16 cellular contexts compared by ENCODE assay signal in the genomic region with DNA sequence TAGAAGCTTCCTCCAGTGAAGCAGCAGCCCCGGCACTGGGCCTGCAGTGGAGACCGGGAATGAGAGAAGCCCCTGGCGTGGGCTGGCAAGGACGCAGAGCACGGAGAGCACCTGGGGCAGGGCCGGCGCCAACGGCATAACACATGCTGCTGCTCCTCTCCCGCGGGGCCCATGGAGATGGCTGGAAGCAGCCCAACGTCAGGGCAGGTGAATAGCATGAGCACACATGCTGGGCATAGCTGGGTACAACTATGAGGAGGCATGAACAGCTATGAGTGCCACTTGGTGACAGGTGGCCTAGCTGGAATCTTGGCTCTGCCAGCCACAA. TPM values are rescaled to one million over a fixed set of nuclear protein-coding genes. Genes with fewer than 3 reads are reported as not detected.
A peak's percentile ranks its signal among the peaks of the same experiment; 100 is the strongest.
DNase-seq lines count a peak whose midpoint lies in the region; ATAC-seq and TF ChIP-seq lines count a peak whose summit lies in the region.
"Had no signal": no experiment of that assay in that cellular context is flagged by ENCODE, and none has a peak within 500 bp of the region (broad histone marks: within the 10 kb centered on the region; RNA-seq: fewer than 3 reads in every experiment).

No MANE protein-coding gene starts in this region.

- peaks cover 5% of the 10 kb centered on the region for H3K36me3 Mint-ChIP-seq in activated T-cell treated with anti-CD3 and anti-CD28 coated beads, Interleukin-2, amount 50 U/mL, for 24 hours (ENCODE audit: low read depth)
- no peaks in the 10 kb centered on the region for H3K36me3 Mint-ChIP-seq in IgD-negative memory B cell
- peaks cover 2% of the 10 kb centered on the region for H3K36me3 Mint-ChIP-seq in activated naive CD8-positive, alpha-beta T cell
- H3K36me3 Mint-ChIP-seq in stimulated activated naive B cell treated with anti-CD40 and anti-IgM and Interleukin-4, amounts not matched to agents 10 μg/mL and 1 μg/mL and 100 μg/mL, for 72 hours, result peaks cover 7 to 21% of the 10 kb centered on the region in 2 donors
- H3K36me3 Mint-ChIP-seq: neural progenitor cell had no signal

- H3K9me3 ChIP-seq in prostate gland, result no peaks in the 10 kb centered on the region
- H3K9me3 ChIP-seq: adrenal gland, stomach had no signal

- peak overlapping the region; percentile 53 for H3K4me3 Mint-ChIP-seq in activated T-cell treated with anti-CD3 and anti-CD28 coated beads, Interleukin-2, amount 50 U/mL, for 24 hours
- peak overlapping the region; percentile 86 to 93 (median 90) for H3K4me3 Mint-ChIP-seq in IgD-negative memory B cell
- peak overlapping the region; percentile 81 for H3K4me3 Mint-ChIP-seq in activated naive CD8-positive, alpha-beta T cell
- H3K4me3 Mint-ChIP-seq in stimulated activated naive B cell treated with anti-CD40 and anti-IgM and Interleukin-4, amounts not matched to agents 10 μg/mL and 1 μg/mL and 100 μg/mL, for 72 hours, result peak overlapping the region; percentile 81 to 86
- H3K4me3 Mint-ChIP-seq: neural progenitor cell had no signal

- H3K27ac ChIP-seq in prostate gland, result no peak overlapping the region
- H3K27ac ChIP-seq: adrenal gland, neural progenitor cell, stomach had no signal

- WGBS in prostate gland, result 83% methylated on average over 11 of the region's 11 CpGs

- no peaks in the 10 kb centered on the region for H3K4me1 ChIP-seq in prostate gland (replicated peaks)
- H3K4me1 ChIP-seq: adrenal gland, neural progenitor cell had no signal

- peaks cover 10% of the 10 kb centered on the region for H3K27me3 Mint-ChIP-seq in activated T-cell treated with anti-CD3 and anti-CD28 coated beads, Interleukin-2, amount 50 U/mL, for 24 hours
- no peaks in the 10 kb centered on the region for H3K27me3 Mint-ChIP-seq in IgD-negative memory B cell
- no peaks in the 10 kb centered on the region for H3K27me3 Mint-ChIP-seq in activated naive CD8-positive, alpha-beta T cell
- no peaks in the 10 kb centered on the region for H3K27me3 Mint-ChIP-seq in stimulated activated naive B cell treated with anti-CD40 and anti-IgM and Interleukin-4, amounts not matched to agents 10 μg/mL and 1 μg/mL and 100 μg/mL, for 72 hours

- TF ChIP-seq CTCF in prostate gland (IDR thresholded peaks at IDR 0.05), result no peak

- ATAC-seq in stimulated activated naive B cell treated with anti-CD40 and anti-IgM and Interleukin-4, amounts not matched to agents 10 μg/mL and 1 μg/mL and 100 μg/mL, for 72 hours (replicated peaks), result peak; percentile 16 to 21

- no peaks in the 10 kb centered on the region for H3K36me3 ChIP-seq in prostate gland
- H3K36me3 ChIP-seq: adrenal gland, neural progenitor cell, stomach had no signal

- intact Hi-C loops in prostate gland (cut with DNase I), result no loop called here

- H3K9me3 Mint-ChIP-seq in activated T-cell treated with anti-CD3 and anti-CD28 coated beads, Interleukin-2, amount 50 U/mL, for 24 hours, result no peaks in the 10 kb centered on the region
- no peaks in the 10 kb centered on the region for H3K9me3 Mint-ChIP-seq in IgD-negative memory B cell
- H3K9me3 Mint-ChIP-seq in activated naive CD8-positive, alpha-beta T cell (ENCODE audit: low read depth), result no peaks in the 10 kb centered on the region
- H3K9me3 Mint-ChIP-seq in stimulated activated naive B cell treated with anti-CD40 and anti-IgM and Interleukin-4, amounts not matched to agents 10 μg/mL and 1 μg/mL and 100 μg/mL, for 72 hours, result no peaks in the 10 kb centered on the region

- no peaks in the 10 kb centered on the region for H3K27me3 ChIP-seq in prostate gland (replicated peaks; ENCODE audit: insufficient read depth)
- H3K27me3 ChIP-seq: adrenal gland, neural progenitor cell had no signal

- peaks cover 83% of the 10 kb centered on the region for H3K4me1 Mint-ChIP-seq in activated T-cell treated with anti-CD3 and anti-CD28 coated beads, Interleukin-2, amount 50 U/mL, for 24 hours (ENCODE audit: low read depth)
- H3K4me1 Mint-ChIP-seq in IgD-negative memory B cell, result peaks cover 40 to 63% (median 47%) of the 10 kb centered on the region in 3 donors
- peaks cover 75% of the 10 kb centered on the region for H3K4me1 Mint-ChIP-seq in activated naive CD8-positive, alpha-beta T cell (ENCODE audit: low read depth)
- H3K4me1 Mint-ChIP-seq in stimulated activated naive B cell treated with anti-CD40 and anti-IgM and Interleukin-4, amounts not matched to agents 10 μg/mL and 1 μg/mL and 100 μg/mL, for 72 hours, result peaks cover 72 to 95% of the 10 kb centered on the region in 2 donors

- no peak overlapping the region for H3K4me3 ChIP-seq in prostate gland
- H3K4me3 ChIP-seq: adrenal gland, neural progenitor cell, stomach had no signal

- H3K27ac Mint-ChIP-seq in activated T-cell treated with anti-CD3 and anti-CD28 coated beads, Interleukin-2, amount 50 U/mL, for 24 hours, result peak overlapping the region; percentile 94
- H3K27ac Mint-ChIP-seq in IgD-negative memory B cell, result peak overlapping the region; percentile 74 to 94 (median 87)
- peak overlapping the region; percentile 96 for H3K27ac Mint-ChIP-seq in activated naive CD8-positive, alpha-beta T cell
- H3K27ac Mint-ChIP-seq in stimulated activated naive B cell treated with anti-CD40 and anti-IgM and Interleukin-4, amounts not matched to agents 10 μg/mL and 1 μg/mL and 100 μg/mL, for 72 hours, result peak overlapping the region; percentile 95
- H3K27ac Mint-ChIP-seq: neural progenitor cell had no signal

- DNase-seq in activated T-cell treated with anti-CD3 and anti-CD28 coated beads, Interleukin-2, amount 50 U/mL, for 24 hours, result no peak
- DNase-seq in activated T-cell treated with anti-CD3 and anti-CD28 coated beads, Interleukin-2, amount 50 U/mL, for 1 hour, result no peak
- no peak for DNase-seq in stimulated activated naive B cell treated with anti-CD40 and anti-IgM and Interleukin-4, amounts not matched to agents 10 μg/mL and 1 μg/mL and 100 μg/mL, for 72 hours
- DNase-seq in NK-92 (lab: John Stamatoyannopoulos, UW; ENCODE audit: unreplicated experiment) (no peak), prostate gland (ENCODE audit: low spot score) (no peak), GM19238 (ENCODE audit: insufficient read length, low spot score) (no peak)
- DNase-seq: adrenal gland; effector CD8-positive, alpha-beta T cell; NCI-H1930; NCI-H82; RPMI8226; stomach had no signal

- no peak for TF ChIP-seq POLR2A in prostate gland (IDR thresholded peaks at IDR 0.05)

RNA-seq across cellular contexts. Expression of gene IRF8, which starts 46.4 kb away (rescaled TPM):
- 718 TPM for polyA plus RNA-seq in IgD-negative memory B cell
- total RNA-seq in prostate gland, result 10 to 100 TPM in 1 of 2 donors, 1 to 10 TPM in 1; 1.8 to 21.2 TPM
- polyA plus RNA-seq: keratinocyte had no signal
